23 cellular contexts compared by ENCODE assay signal in genomic region chr7:157418204-157419029, GRCh38.
A peak's percentile ranks its signal among the peaks of the same experiment; 100 is the strongest.
DNase-seq lines count a peak whose midpoint lies in the region; ATAC-seq and TF ChIP-seq lines count a peak whose summit lies in the region.
"Had no signal": no experiment of that assay in that cellular context is flagged by ENCODE, and none has a peak within 500 bp of the region (broad histone marks: within the 10 kb centered on the region; RNA-seq: fewer than 3 reads in every experiment).

No MANE protein-coding gene starts in this region.

- no peaks in the 10 kb centered on the region for H3K27me3 Mint-ChIP-seq in activated CD4-positive, alpha-beta T cell treated with anti-CD3 and anti-CD28 coated beads, Interleukin-2, amount 10 ng/mL, durations not matched to agents 7 days and 5 days
- H3K27me3 Mint-ChIP-seq in WTC11 (ENCODE audit: low read depth), result no peaks in the 10 kb centered on the region
- peaks cover 9% of the 10 kb centered on the region for H3K27me3 Mint-ChIP-seq in neural progenitor cell (ENCODE audit: insufficient read depth, low read depth)
- no peaks in the 10 kb centered on the region for H3K27me3 Mint-ChIP-seq in T-helper 2 cell treated with Interferon-gamma antibody and Interleukin-4, amounts not matched to agents 5 μg/mL and 100 μg/mL, for 36 hours (ENCODE audit: low read depth)
- H3K27me3 Mint-ChIP-seq: CD4-positive, alpha-beta memory T cell had no signal

- no peaks in the 10 kb centered on the region for H3K79me2 ChIP-seq in neural progenitor cell (ENCODE audit: low read depth)

- no peak overlapping the region for H3K4me3 Mint-ChIP-seq in activated CD4-positive, alpha-beta T cell treated with anti-CD3 and anti-CD28 coated beads, Interleukin-2, amount 10 ng/mL, durations not matched to agents 7 days and 5 days
- no peak overlapping the region for H3K4me3 Mint-ChIP-seq in WTC11
- H3K4me3 Mint-ChIP-seq in neural progenitor cell, result no peak overlapping the region
- no peak overlapping the region for H3K4me3 Mint-ChIP-seq in T-helper 2 cell treated with Interferon-gamma antibody and Interleukin-4, amounts not matched to agents 5 μg/mL and 100 μg/mL, for 36 hours
- H3K4me3 Mint-ChIP-seq: CD4-positive, alpha-beta memory T cell had no signal

- no peaks in the 10 kb centered on the region for H3K9me3 ChIP-seq in neural progenitor cell (ENCODE audit: low read depth)
- H3K9me3 ChIP-seq: BLaER1 treated with 17β-estradiol and CSF1 and Interleukin-3, amounts not matched to agents 10 nM and 100 nM; Caco-2; HAP-1 had no signal

- TF ChIP-seq CTCF in WTC11 (IDR thresholded peaks at IDR 0.05) (no peak), neural progenitor cell (IDR thresholded peaks at IDR 0.05) (no peak)

- H3K27ac ChIP-seq in neural progenitor cell, result no peak overlapping the region
- H3K27ac ChIP-seq: 22Rv1; BLaER1 treated with 17β-estradiol and CSF1 and Interleukin-3, amounts not matched to agents 10 nM and 100 nM; GM23248 had no signal

- H3K4me1 Mint-ChIP-seq in activated CD4-positive, alpha-beta T cell treated with anti-CD3 and anti-CD28 coated beads, Interleukin-2, amount 10 ng/mL, durations not matched to agents 7 days and 5 days, result no peaks in the 10 kb centered on the region
- peaks cover 8% of the 10 kb centered on the region for H3K4me1 Mint-ChIP-seq in WTC11
- H3K4me1 Mint-ChIP-seq in neural progenitor cell, result peaks cover 11% of the 10 kb centered on the region
- H3K4me1 Mint-ChIP-seq in T-helper 2 cell treated with Interferon-gamma antibody and Interleukin-4, amounts not matched to agents 5 μg/mL and 100 μg/mL, for 36 hours (ENCODE audit: low read depth), result no peaks in the 10 kb centered on the region

- H3F3A ChIP-seq in neural progenitor cell (ENCODE audit: low read depth), result no peaks in the 10 kb centered on the region

- H3K36me3 ChIP-seq in neural progenitor cell, result no peaks in the 10 kb centered on the region
- H3K36me3 ChIP-seq: HAP-1 had no signal

- H3K27ac Mint-ChIP-seq in activated CD4-positive, alpha-beta T cell treated with anti-CD3 and anti-CD28 coated beads, Interleukin-2, amount 10 ng/mL, durations not matched to agents 7 days and 5 days, result peak overlapping the region; percentile 5
- peak overlapping the region; percentile 32; the same call in 1 of the 2 replicates for H3K27ac Mint-ChIP-seq in WTC11
- peak overlapping the region; percentile 37 for H3K27ac Mint-ChIP-seq in neural progenitor cell
- H3K27ac Mint-ChIP-seq in T-helper 2 cell treated with Interferon-gamma antibody and Interleukin-4, amounts not matched to agents 5 μg/mL and 100 μg/mL, for 36 hours, result no peak overlapping the region

- CTCF ChIA-PET in activated CD4-positive, alpha-beta T cell treated with anti-CD3 and anti-CD28 coated beads, Interleukin-2, amount 10 ng/mL, durations not matched to agents 7 days and 5 days (lab: Charles Lee), result interaction anchor here (0.7 kb wide), 1 partner anchor 37 kb away, joined by 3 read pairs; no protein-coding TSS in a partner anchor
- CTCF ChIA-PET in WTC11 (lab: Charles Lee), result interaction anchor here (1.0 to 1.6 kb wide), 2 partner anchors 13 to 56 kb away, joined by 3 to 4 read pairs; no protein-coding TSS in a partner anchor

- H3K36me3 Mint-ChIP-seq in activated CD4-positive, alpha-beta T cell treated with anti-CD3 and anti-CD28 coated beads, Interleukin-2, amount 10 ng/mL, durations not matched to agents 7 days and 5 days (ENCODE audit: low read depth), result peaks cover 6% of the 10 kb centered on the region
- peaks cover 37% of the 10 kb centered on the region for H3K36me3 Mint-ChIP-seq in WTC11
- peaks cover 25% of the 10 kb centered on the region for H3K36me3 Mint-ChIP-seq in neural progenitor cell
- peaks cover 10% of the 10 kb centered on the region for H3K36me3 Mint-ChIP-seq in T-helper 2 cell treated with Interferon-gamma antibody and Interleukin-4, amounts not matched to agents 5 μg/mL and 100 μg/mL, for 36 hours (ENCODE audit: low read depth)

- POLR2A ChIA-PET in activated CD4-positive, alpha-beta T cell treated with anti-CD3 and anti-CD28 coated beads, Interleukin-2, amount 10 ng/mL, durations not matched to agents 7 days and 5 days (lab: Charles Lee), result no interaction called here
- POLR2A ChIA-PET in WTC11 (lab: Charles Lee), result no interaction called here

- H3K4me2 ChIP-seq in neural progenitor cell, result no peak overlapping the region
- H3K4me2 ChIP-seq: BLaER1 treated with 17β-estradiol and CSF1 and Interleukin-3, amounts not matched to agents 10 nM and 100 nM had no signal

- no peak overlapping the region for H3K9ac ChIP-seq in neural progenitor cell
- H3K9ac ChIP-seq: BLaER1 treated with 17β-estradiol and CSF1 and Interleukin-3, amounts not matched to agents 10 nM and 100 nM; GM23248 had no signal

- H4K20me1 ChIP-seq in neural progenitor cell (ENCODE audit: low read depth), result no peaks in the 10 kb centered on the region

- H3K9me3 Mint-ChIP-seq in activated CD4-positive, alpha-beta T cell treated with anti-CD3 and anti-CD28 coated beads, Interleukin-2, amount 10 ng/mL, durations not matched to agents 7 days and 5 days, result no peaks in the 10 kb centered on the region
- H3K9me3 Mint-ChIP-seq in WTC11 (no peaks in the 10 kb centered on the region), neural progenitor cell (peaks cover 3% of the 10 kb centered on the region)
- no peaks in the 10 kb centered on the region for H3K9me3 Mint-ChIP-seq in T-helper 2 cell treated with Interferon-gamma antibody and Interleukin-4, amounts not matched to agents 5 μg/mL and 100 μg/mL, for 36 hours

- no peak for DNase-seq in activated CD4-positive, alpha-beta T cell treated with anti-CD3 and anti-CD28 coated beads, Interleukin-2, amount 10 ng/mL, durations not matched to agents 7 days and 5 days
- no peak for DNase-seq in activated CD4-positive, alpha-beta T cell treated with anti-CD3 and anti-CD28 coated beads, Interleukin-2, amount 50 U/mL, for 48 hours
- no peak for DNase-seq in WTC11 (ENCODE audit: low spot score)
- DNase-seq in neural progenitor cell (ENCODE audit: low spot score), result no peak
- no peak for DNase-seq in stimulated activated naive CD8-positive, alpha-beta T cell treated with anti-CD3 and anti-CD28 coated beads, Interleukin-15, Interleukin-2, amounts not matched to agents 100 U/mL and 50 U/mL, for 24 hours
- DNase-seq in glomerular visceral epithelial cell (ENCODE audit: extremely low spot score), result no peak
- DNase-seq in T-helper 2 cell treated with Interferon-gamma antibody and Interleukin-4, amounts not matched to agents 5 μg/mL and 100 μg/mL, for 36 hours (ENCODE audit: low spot score), result no peak
- DNase-seq in DMS153 treated with DMSO at 0.1 percent for 48 hours (lab: John Stamatoyannopoulos, UW; ENCODE audit: unreplicated experiment), result no peak
- DNase-seq: Caco-2; CD4-positive, alpha-beta memory T cell; DMS 273 treated with DMSO at 0.1 percent for 48 hours; GM23248; IMR-90; Karpas-422; NCI-H1694; NCI-H2081; NCI-H2171; NCI-H524 treated with DMSO at 0.1 percent for 48 hours; NCI-H82 had no signal

- no peak overlapping the region for H3K4me3 ChIP-seq in neural progenitor cell
- H3K4me3 ChIP-seq: BLaER1 treated with 17β-estradiol and CSF1 and Interleukin-3, amounts not matched to agents 10 nM and 100 nM; GM23248; HAP-1 had no signal

- no peak; the same call in 1 of the 2 replicates for ATAC-seq in WTC11
- ATAC-seq in stimulated activated naive CD8-positive, alpha-beta T cell treated with anti-CD3 and anti-CD28 coated beads, Interleukin-15, Interleukin-2, amounts not matched to agents 100 U/mL and 50 U/mL, for 24 hours, result peak; percentile 13
- ATAC-seq: Panc1 had no signal

- H3K27me3 ChIP-seq in neural progenitor cell, result no peaks in the 10 kb centered on the region
- H3K27me3 ChIP-seq: BLaER1 treated with 17β-estradiol and CSF1 and Interleukin-3, amounts not matched to agents 10 nM and 100 nM had no signal

- peaks cover 1% of the 10 kb centered on the region for H3K4me1 ChIP-seq in neural progenitor cell
- H3K4me1 ChIP-seq: Caco-2, HAP-1 had no signal

- H2AFZ ChIP-seq in neural progenitor cell (replicated peaks), result no peak overlapping the region
- H2AFZ ChIP-seq: GM23248 had no signal

TF ChIP-seq in WTC11, 78 proteins besides CTCF, POLR2A, EP300 and RAD21:
- no peak for TF ChIP-seq CBFB (CRISPR knock-in tag; IDR thresholded peaks at IDR 0.05; ENCODE audit: low read depth)
- TF ChIP-seq TEAD4 (CRISPR knock-in tag; IDR thresholded peaks at IDR 0.05), result no peak
- no peak for TF ChIP-seq NFYB (CRISPR knock-in tag; conservative IDR thresholded peaks at IDR 0.05; ENCODE audit: low read depth)
- TF ChIP-seq NFATC4 (CRISPR knock-in tag; IDR thresholded peaks at IDR 0.05), result no peak
- TF ChIP-seq FOXP1 (CRISPR knock-in tag; IDR thresholded peaks at IDR 0.05; ENCODE audit: borderline replicate concordance), result no peak
- no peak for TF ChIP-seq GABPB1 (CRISPR knock-in tag; IDR thresholded peaks at IDR 0.05)
- no peak for TF ChIP-seq KAT7 (CRISPR knock-in tag; IDR thresholded peaks at IDR 0.05; ENCODE audit: borderline replicate concordance)
- no peak for TF ChIP-seq HMGA2 (CRISPR knock-in tag; IDR thresholded peaks at IDR 0.05)
